In genomic region chr15:90387534-90388461, GRCh38 we compare ENCODE assay signal across 8 cellular contexts. TPM values are rescaled to one million over a fixed set of nuclear protein-coding genes. Genes with fewer than 3 reads are reported as not detected.
A peak's percentile ranks its signal among the peaks of the same experiment; 100 is the strongest.
DNase-seq lines count a peak whose midpoint lies in the region; ATAC-seq, FAIRE-seq and TF ChIP-seq lines count a peak whose summit lies in the region.

TSS of gene IQGAP1 (plus strand) at chr15:90388242. CDS start at chr15:90388342, 100 bp downstream.

- peaks cover 24% of the 10 kb centered on the region for H3K36me3 ChIP-seq in OCI-LY7 (ENCODE audit: insufficient read depth, low read length)

- peak; percentile 93 for ATAC-seq in GM21526 (IDR thresholded peaks at IDR 0.05; ENCODE audit: low FRiP score, unreplicated experiment)

- DNase-seq in D721Med (ENCODE audit: insufficient read length, low spot score) (peak; percentile 80), HuH-7.5 (ENCODE audit: low spot score) (peak; percentile 96), OCI-LY7 (ENCODE audit: low spot score) (peak; percentile 98), activated T-cell treated with anti-CD3 and anti-CD28 coated beads for 24 hours (ENCODE audit: low read depth) (peak; percentile 94), epithelial cell of prostate (ENCODE audit: low read depth, low spot score) (peak; percentile 75), mucosa of gallbladder (ENCODE audit: low spot score) (peak; percentile 97)
- DNase-seq in stimulated activated CD8-positive, alpha-beta memory T cell treated with anti-CD3 and anti-CD28 coated beads, Interleukin-4, amount 100 ng/mL, for 4 hours (ENCODE audit: low read depth in 2 of 2, low spot score in 1 of 2) = peak; percentile 90 to 92

- H3K9me3 ChIP-seq in OCI-LY7 (ENCODE audit: low read length) = no peaks in the 10 kb centered on the region

- CTCF ChIA-PET in OCI-LY7 (lab: Charles Lee; ENCODE audit: unreplicated experiment) = interaction anchor here (0.6 to 1.1 kb wide), 7 partner anchors 10 to 1029 kb away, joined by 3 to 4 read pairs (median 3); no protein-coding TSS in a partner anchor

- H3K9me2 ChIP-seq in OCI-LY7 (ENCODE audit: insufficient read depth, low read length) = no peaks in the 10 kb centered on the region

- H3K4me3 ChIP-seq in OCI-LY7 (ENCODE audit: low read depth, low read length, poor library complexity, severe bottlenecking) = peak within 1 kb of the TSS; percentile 84

- no TSS peak for BruUV-seq in OCI-LY7 (replicated peaks; lab: Mats Ljungman, UMichigan)

- TF ChIP-seq CTCF in D721Med (IDR thresholded peaks at IDR 0.05; ENCODE audit: insufficient read depth, missing control alignments) (no peak), OCI-LY7 (conservative IDR thresholded peaks at IDR 0.05; ENCODE audit: low read length) (no peak)

- intact Hi-C loops in OCI-LY7 (cut with micrococcal nuclease; ENCODE audit: unreplicated experiment) = loop anchor here (5.0 kb wide), 1 partner anchor 545 kb away; the partner anchor contains the start of gene HDDC3

- H2AFZ ChIP-seq in OCI-LY7 (ENCODE audit: low read length) = peak within 1 kb of the TSS; percentile 99

- peaks cover 27% of the 10 kb centered on the region for H3K4me1 ChIP-seq in OCI-LY7 (ENCODE audit: insufficient read depth, low read length, poor library complexity, severe bottlenecking)

- H3K27ac ChIP-seq in OCI-LY7 (ENCODE audit: low read depth, low read length, poor library complexity, severe bottlenecking) = peak within 1 kb of the TSS; percentile 71
- peak within 1 kb of the TSS; percentile 81 for H3K27ac ChIP-seq in epithelial cell of prostate

- POLR2A ChIA-PET in OCI-LY7 (lab: Charles Lee) = interaction anchor here (0.7 to 2.8 kb wide), 15 partner anchors 10 to 468 kb away, joined by 3 to 25 read pairs (median 6); no protein-coding TSS in a partner anchor

- peaks cover 42% of the 10 kb centered on the region for H3K79me2 ChIP-seq in OCI-LY7 (ENCODE audit: insufficient read depth, low read depth, low read length)

- peaks cover 11% of the 10 kb centered on the region for H4K20me1 ChIP-seq in OCI-LY7 (ENCODE audit: insufficient read depth, low read length)

- H3K4me2 ChIP-seq in OCI-LY7 (ENCODE audit: low read length) = peak within 1 kb of the TSS; percentile 91

- no peak for FAIRE-seq in D721Med (lab: Jason Lieb, UNC)

RNA-seq across cellular contexts. Expression of gene IQGAP1, which starts in this region (rescaled TPM):
- 98.7 and 147 TPM in 2 replicates for total RNA-seq in OCI-LY7 (2014; rRNA removed; shearing (Covaris generic))
- total RNA-seq in OCI-LY7 (2022) (114 and 120 TPM in 2 replicates), mucosa of gallbladder (159 TPM)

Comparison
In these comparisons a context has a peak if more than half of its experiments do, and no peak if none do; other contexts are left out.
1. Peak in every context shown above with its lines: DNase-seq, ATAC-seq, H3K4me3 ChIP-seq and H3K27ac ChIP-seq.